8 cellular contexts compared by ENCODE assay signal in genomic region chr16:49441366-49441780, GRCh38.
A peak's percentile ranks its signal among the peaks of the same experiment; 100 is the strongest.
DNase-seq lines count a peak whose midpoint lies in the region; ATAC-seq and TF ChIP-seq lines count a peak whose summit lies in the region.

No MANE protein-coding gene starts in this region.

- H3K9me3 Mint-ChIP-seq in activated CD8-positive, alpha-beta T cell treated with anti-CD3 and anti-CD28 coated beads, Interleukin-2, amount 10 ng/mL, durations not matched to agents 7 days and 5 days (ENCODE audit: insufficient read depth), result no peaks in the 10 kb centered on the region

- H3K4me3 Mint-ChIP-seq in activated CD8-positive, alpha-beta T cell treated with anti-CD3 and anti-CD28 coated beads, Interleukin-2, amount 10 ng/mL, durations not matched to agents 7 days and 5 days, result peak overlapping the region; percentile 52

- H3K27me3 Mint-ChIP-seq in activated CD8-positive, alpha-beta T cell treated with anti-CD3 and anti-CD28 coated beads, Interleukin-2, amount 10 ng/mL, durations not matched to agents 7 days and 5 days (ENCODE audit: low read depth), result no peaks in the 10 kb centered on the region

- no peaks in the 10 kb centered on the region for H3K36me3 Mint-ChIP-seq in activated CD8-positive, alpha-beta T cell treated with anti-CD3 and anti-CD28 coated beads, Interleukin-2, amount 10 ng/mL, durations not matched to agents 7 days and 5 days (ENCODE audit: low read depth)

- H3K27me3 ChIP-seq in GM06990 (replicated peaks; ENCODE audit: control insufficient read depth, insufficient read depth, low read length) (no peaks in the 10 kb centered on the region), cardiac muscle cell (no peaks in the 10 kb centered on the region)

- peak overlapping the region; percentile 82 for H3K27ac Mint-ChIP-seq in activated CD8-positive, alpha-beta T cell treated with anti-CD3 and anti-CD28 coated beads, Interleukin-2, amount 10 ng/mL, durations not matched to agents 7 days and 5 days

- DNase-seq in GM06990 (ENCODE audit: extremely low read depth, insufficient read length), result peak; percentile 84
- peak; percentile 3 for DNase-seq in HT1080 (ENCODE audit: low read depth)
- DNase-seq in activated CD8-positive, alpha-beta T cell treated with anti-CD3 and anti-CD28 coated beads, Interleukin-2, amount 10 ng/mL, durations not matched to agents 7 days and 5 days, result peak; percentile 91
- peak; percentile 3 to 52 for DNase-seq in cardiac muscle cell (ENCODE audit: low read depth in 1 of 2, low spot score in 1 of 2)
- peak; percentile 46 to 63 for DNase-seq in stimulated activated CD4-positive, alpha-beta T cell treated with anti-CD3 and anti-CD28 coated beads, Interleukin-2, amount 100 ng/mL, for 24 hours
- DNase-seq in HEK293T (ENCODE audit: extremely low spot score), result no peak
- DNase-seq in T1000 (lab: John Stamatoyannopoulos, UW), result no peak

- no peak overlapping the region for H3K27ac ChIP-seq in cardiac muscle cell

- H3K4me3 ChIP-seq in GM06990 (replicated peaks; ENCODE audit: low read depth, low read length), result peak overlapping the region; percentile 28; the same call in 1 of the 2 replicates
- no peak overlapping the region for H3K4me3 ChIP-seq in cardiac muscle cell

- CTCF ChIA-PET in activated CD8-positive, alpha-beta T cell treated with anti-CD3 and anti-CD28 coated beads, Interleukin-2, amount 10 ng/mL, durations not matched to agents 7 days and 5 days (lab: Charles Lee), result interaction anchor here (0.9 to 1.5 kb wide), 4 partner anchors 9 to 151 kb away, joined by 3 to 4 read pairs (median 4); no protein-coding TSS in a partner anchor
- CTCF ChIA-PET in HEK293T (lab: Yijun Ruan, JAX), result no interaction called here

- H3K4me1 ChIP-seq in cardiac muscle cell (ENCODE audit: low read depth), result peaks cover 5% of the 10 kb centered on the region

- no peaks in the 10 kb centered on the region for H3K9me3 ChIP-seq in cardiac muscle cell (ENCODE audit: low read depth)

- H3K36me3 ChIP-seq in GM06990 (ENCODE audit: control insufficient read depth, insufficient read depth, low read length) (no peaks in the 10 kb centered on the region), cardiac muscle cell (no peaks in the 10 kb centered on the region)

- POLR2A ChIA-PET in activated CD8-positive, alpha-beta T cell treated with anti-CD3 and anti-CD28 coated beads, Interleukin-2, amount 10 ng/mL, durations not matched to agents 7 days and 5 days (lab: Charles Lee), result no interaction called here
- POLR2A ChIA-PET in HEK293T (lab: Yijun Ruan, JAX), result no interaction called here

- peak; percentile 97 for ATAC-seq in GM21367 (IDR thresholded peaks at IDR 0.05; ENCODE audit: unreplicated experiment)
- ATAC-seq in activated CD8-positive, alpha-beta T cell treated with anti-CD3 and anti-CD28 coated beads, Interleukin-2, amount 10 ng/mL, durations not matched to agents 7 days and 5 days, result peak; percentile 100

- H3K4me1 Mint-ChIP-seq in activated CD8-positive, alpha-beta T cell treated with anti-CD3 and anti-CD28 coated beads, Interleukin-2, amount 10 ng/mL, durations not matched to agents 7 days and 5 days (ENCODE audit: low read depth), result peaks cover 31% of the 10 kb centered on the region

- TF ChIP-seq CTCF in GM06990 (IDR thresholded peaks at IDR 0.05; ENCODE audit: insufficient read depth, low read length, poor library complexity, severe bottlenecking), result peak; percentile 69
- peak; percentile 21 for TF ChIP-seq CTCF in cardiac muscle cell (IDR thresholded peaks at IDR 0.05; ENCODE audit: low read depth, low read length)

TF ChIP-seq in HEK293T, 16 proteins besides CTCF, POLR2A, EP300 and RAD21:
- TF ChIP-seq FOXA1 (IDR thresholded peaks at IDR 0.05), result no peak
- TF ChIP-seq FOXK2 (IDR thresholded peaks at IDR 0.05), result no peak
- no peak for TF ChIP-seq PKNOX1 (IDR thresholded peaks at IDR 0.05)
- TF ChIP-seq NFRKB (IDR thresholded peaks at IDR 0.05), result no peak
- no peak for TF ChIP-seq SP1 (IDR thresholded peaks at IDR 0.05)
- no peak for TF ChIP-seq FOXM1 (IDR thresholded peaks at IDR 0.05; ENCODE audit: borderline replicate concordance)
- TF ChIP-seq CTBP1 (IDR thresholded peaks at IDR 0.05; ENCODE audit: borderline replicate concordance), result no peak
- TF ChIP-seq BHLHE40 (IDR thresholded peaks at IDR 0.05; ENCODE audit: borderline replicate concordance), result no peak
- no peak for TF ChIP-seq LEF1 (IDR thresholded peaks at IDR 0.05; ENCODE audit: borderline replicate concordance)
- no peak for TF ChIP-seq SUZ12 (IDR thresholded peaks at IDR 0.05)
- TF ChIP-seq ELF4 (IDR thresholded peaks at IDR 0.05), result no peak
- TF ChIP-seq TARDBP (IDR thresholded peaks at IDR 0.05), result no peak
- no peak for TF ChIP-seq L3MBTL2 (conservative IDR thresholded peaks at IDR 0.05)
- no peak for TF ChIP-seq ZNF384 (IDR thresholded peaks at IDR 0.05)
- TF ChIP-seq HDGF (IDR thresholded peaks at IDR 0.05; ENCODE audit: borderline replicate concordance), result no peak
- TF ChIP-seq ARNT (IDR thresholded peaks at IDR 0.05), result no peak

Comparison
In these comparisons a context has a peak if more than half of its experiments do, and no peak if none do; other contexts are left out.
1. DNase-seq: peak in GM06990 (single experiment), HT1080 (single experiment), activated CD8-positive, alpha-beta T cell treated with anti-CD3 and anti-CD28 coated beads, Interleukin-2, amount 10 ng/mL, durations not matched to agents 7 days and 5 days (single experiment), cardiac muscle cell (2 of 2) and stimulated activated CD4-positive, alpha-beta T cell treated with anti-CD3 and anti-CD28 coated beads, Interleukin-2, amount 100 ng/mL, for 24 hours (2 of 2); none in HEK293T (single experiment) and T1000 (single experiment).